15 cellular contexts compared by ENCODE assay signal in genomic region chr2:210421916-210422315, GRCh38. TPM values are rescaled to one million over a fixed set of nuclear protein-coding genes. Genes with fewer than 3 reads are reported as not detected.
DNase-seq lines count a peak whose midpoint lies in the region; ATAC-seq, FAIRE-seq and TF ChIP-seq lines count a peak whose summit lies in the region.
"Had no signal": no experiment of that assay in that cellular context is flagged by ENCODE, and none has a peak within 500 bp of the region (broad histone marks: within the 10 kb centered on the region; RNA-seq: fewer than 3 reads in every experiment).

No MANE protein-coding gene starts in this region.

- no peak for TF ChIP-seq POLR2A in breast epithelium (IDR thresholded peaks at IDR 0.05)

- H3K27me3 Mint-ChIP-seq in MCF 10A (ENCODE audit: insufficient read depth, unreplicated experiment), result peaks cover 30% of the 10 kb centered on the region
- H3K27me3 Mint-ChIP-seq in activated CD8-positive, alpha-beta memory T cell treated with anti-CD3 and anti-CD28 coated beads, Interleukin-2, amount 10 ng/mL, durations not matched to agents 7 days and 5 days, result peaks cover 8% of the 10 kb centered on the region

- no peak overlapping the region for H3K4me3 Mint-ChIP-seq in MCF 10A (ENCODE audit: unreplicated experiment)
- H3K4me3 Mint-ChIP-seq in activated CD8-positive, alpha-beta memory T cell treated with anti-CD3 and anti-CD28 coated beads, Interleukin-2, amount 10 ng/mL, durations not matched to agents 7 days and 5 days, result no peak overlapping the region
- H3K4me3 Mint-ChIP-seq: IgD-negative memory B cell had no signal

- no TSS peak for BruUV-seq in MCF 10A (replicated peaks; lab: Mats Ljungman, UMichigan)

- peaks cover 10% of the 10 kb centered on the region for H3K4me1 Mint-ChIP-seq in MCF 10A (ENCODE audit: insufficient read depth, unreplicated experiment)
- no peaks in the 10 kb centered on the region for H3K4me1 Mint-ChIP-seq in activated CD8-positive, alpha-beta memory T cell treated with anti-CD3 and anti-CD28 coated beads, Interleukin-2, amount 10 ng/mL, durations not matched to agents 7 days and 5 days
- H3K4me1 Mint-ChIP-seq: IgD-negative memory B cell had no signal

- H3K9me3 ChIP-seq in breast epithelium, result peaks cover 12 to 32% of the 10 kb centered on the region in 2 donors

- no peaks in the 10 kb centered on the region for H3K4me1 ChIP-seq in breast epithelium
- H3K4me1 ChIP-seq: parathyroid adenoma had no signal

- no peak for ATAC-seq in activated CD8-positive, alpha-beta memory T cell treated with anti-CD3 and anti-CD28 coated beads, Interleukin-2, amount 10 ng/mL, durations not matched to agents 7 days and 5 days

- no peaks in the 10 kb centered on the region for H3K36me3 Mint-ChIP-seq in MCF 10A (ENCODE audit: insufficient read depth, unreplicated experiment)
- H3K36me3 Mint-ChIP-seq in activated CD8-positive, alpha-beta memory T cell treated with anti-CD3 and anti-CD28 coated beads, Interleukin-2, amount 10 ng/mL, durations not matched to agents 7 days and 5 days, result peaks cover 1% of the 10 kb centered on the region
- H3K36me3 Mint-ChIP-seq: IgD-negative memory B cell had no signal

- CTCF ChIA-PET in MCF 10A (lab: Yijun Ruan, JAX), result interaction anchor here (0.6 kb wide), 2 partner anchors 22 to 359 kb away, joined by 5 read pairs; no protein-coding TSS in a partner anchor
- CTCF ChIA-PET in activated CD8-positive, alpha-beta memory T cell treated with anti-CD3 and anti-CD28 coated beads, Interleukin-2, amount 10 ng/mL, durations not matched to agents 7 days and 5 days (lab: Charles Lee), result no interaction called here

- H3K27ac ChIP-seq in breast epithelium, result no peak overlapping the region
- H3K27ac ChIP-seq: parathyroid adenoma had no signal

- no peak overlapping the region for H3K27ac Mint-ChIP-seq in MCF 10A (ENCODE audit: low read depth, unreplicated experiment)
- H3K27ac Mint-ChIP-seq in activated CD8-positive, alpha-beta memory T cell treated with anti-CD3 and anti-CD28 coated beads, Interleukin-2, amount 10 ng/mL, durations not matched to agents 7 days and 5 days, result no peak overlapping the region

- H3K9me3 Mint-ChIP-seq in MCF 10A (ENCODE audit: unreplicated experiment), result peaks cover 13% of the 10 kb centered on the region
- peaks cover 4% of the 10 kb centered on the region for H3K9me3 Mint-ChIP-seq in activated CD8-positive, alpha-beta memory T cell treated with anti-CD3 and anti-CD28 coated beads, Interleukin-2, amount 10 ng/mL, durations not matched to agents 7 days and 5 days (ENCODE audit: low read depth)

- H3K4me3 ChIP-seq in breast epithelium, result no peak overlapping the region
- no peak overlapping the region for H3K4me3 ChIP-seq in skeletal muscle cell (ENCODE audit: low read depth, low read length)

- DNase-seq in MCF 10A (ENCODE audit: unreplicated experiment) (peak; percentile 12), breast epithelium (ENCODE audit: low spot score in 2 of 2) (no peak), RCC 7860 (ENCODE audit: low spot score) (peak; percentile 74), fibroblast of gingiva (ENCODE audit: low read depth) (peak; percentile 59), skeletal muscle cell (ENCODE audit: low read depth) (peak; percentile 80)
- no peak for DNase-seq in activated CD4-positive, alpha-beta T cell treated with anti-CD3 and anti-CD28 coated beads, Interleukin-2, amount 50 U/mL, for 4 hours
- DNase-seq in activated CD8-positive, alpha-beta memory T cell treated with anti-CD3 and anti-CD28 coated beads, Interleukin-2, amount 10 ng/mL, durations not matched to agents 7 days and 5 days, result no peak
- no peak for DNase-seq in effector CD4-positive, alpha-beta T cell
- DNase-seq: activated CD4-positive, CD25-positive, alpha-beta regulatory T cell treated with anti-CD3 and anti-CD28 coated beads, Interleukin-2, amount 50 U/mL, for 72 hours; activated effector memory CD4-positive, alpha-beta T cell treated with Interleukin-2 at 50 U/mL for 16 hours; NCI-H2171 had no signal

- TF ChIP-seq CTCF in MCF 10A (IDR thresholded peaks at IDR 0.05; ENCODE audit: unreplicated experiment) (no peak), breast epithelium (IDR thresholded peaks at IDR 0.05) (no peak)

- H3K27me3 ChIP-seq in breast epithelium, result no peaks in the 10 kb centered on the region

- peak; percentile 65 for FAIRE-seq in RCC 7860 (lab: Jason Lieb, UNC)
- FAIRE-seq: colon, H54 had no signal

- no peaks in the 10 kb centered on the region for H3K36me3 ChIP-seq in breast epithelium

- intact Hi-C loops in MCF 10A (cut with micrococcal nuclease) (no loop called here), breast epithelium (cut with DNase I; ENCODE audit: low total_unique reads) (loop anchor here (5.0 kb wide), 1 partner anchor 170 kb away; no protein-coding TSS in a partner anchor)

- POLR2A ChIA-PET in MCF 10A (lab: Yijun Ruan, JAX), result no interaction called here

RNA-seq across cellular contexts. Expression of gene LANCL1, which starts 54.6 kb away (rescaled TPM):
- total RNA-seq in MCF 10A (2022), result 33.7 and 34.1 TPM in 2 replicates
- 10 to 100 TPM; 30.5 to 44.2 (median 43.7) TPM for total RNA-seq in breast epithelium
- 10 to 100 TPM; 34.7 to 37.9 TPM for total RNA-seq in activated CD8-positive, alpha-beta memory T cell treated with anti-CD3 and anti-CD28 coated beads, Interleukin-2, amount 10 ng/mL, durations not matched to agents 7 days and 5 days

Comparison
In these comparisons a context has a peak if more than half of its experiments do, and no peak if none do; other contexts are left out.
1. DNase-seq: peak in MCF 10A (single experiment), RCC 7860 (single experiment), fibroblast of gingiva (single experiment) and skeletal muscle cell (single experiment); none in breast epithelium (0 of 2), activated CD4-positive, alpha-beta T cell treated with anti-CD3 and anti-CD28 coated beads, Interleukin-2, amount 50 U/mL, for 4 hours (0 of 2), activated CD8-positive, alpha-beta memory T cell treated with anti-CD3 and anti-CD28 coated beads, Interleukin-2, amount 10 ng/mL, durations not matched to agents 7 days and 5 days (single experiment) and effector CD4-positive, alpha-beta T cell (single experiment).